15 cellular contexts compared by ENCODE assay signal in genomic region chrX:150886381-150886780, GRCh38. TPM values are rescaled to one million over a fixed set of nuclear protein-coding genes. Genes with fewer than 3 reads are reported as not detected.
DNase-seq lines count a peak whose midpoint lies in the region; ATAC-seq, FAIRE-seq and TF ChIP-seq lines count a peak whose summit lies in the region.
"Had no signal": no experiment of that assay in that cellular context is flagged by ENCODE, and none has a peak within 500 bp of the region (broad histone marks: within the 10 kb centered on the region; RNA-seq: fewer than 3 reads in every experiment).

No MANE protein-coding gene starts in this region.

- H3K79me2 ChIP-seq in K562 (ENCODE audit: control insufficient read depth, insufficient read depth, low read length) (no peaks in the 10 kb centered on the region; the same call in 1 of the 3 replicates), trophoblast cell (ENCODE audit: control insufficient read depth, insufficient read depth, low read length, poor library complexity) (no peaks in the 10 kb centered on the region)

- H2AFZ ChIP-seq in K562 (ENCODE audit: low read depth, low read length) (no peak overlapping the region), trophoblast cell (ENCODE audit: insufficient read depth, low read length, poor library complexity) (no peak overlapping the region)

- H3K4me3 ChIP-seq in BLaER1, result no peak overlapping the region
- H3K4me3 ChIP-seq in K562, result no peak overlapping the region
- no peak overlapping the region for H3K4me3 ChIP-seq in trophoblast cell (ENCODE audit: low read depth, low read length)
- H3K4me3 ChIP-seq: BLaER1 treated with 17β-estradiol and CSF1 and Interleukin-3, amounts not matched to agents 10 nM and 100 nM had no signal

- H2BK12ac ChIP-seq in trophoblast cell (ENCODE audit: low read length), result no peak overlapping the region

- H3K9me3 ChIP-seq in BLaER1 (no peaks in the 10 kb centered on the region), K562 (replicated peaks; ENCODE audit: control insufficient read depth, insufficient read depth, low read depth, low read length) (no peaks in the 10 kb centered on the region), trophoblast cell (ENCODE audit: insufficient read depth, low read depth, low read length) (no peaks in the 10 kb centered on the region)

- no peak for TF ChIP-seq CTCF in K562 (IDR thresholded peaks at IDR 0.05 in 2 of 3, conservative IDR thresholded peaks at IDR 0.05 in 1 of 3; ENCODE audit: insufficient read depth in 2 of 3, low read depth in 1 of 3, low read length in 3 of 3)

- H3K27ac ChIP-seq in BLaER1, result no peak overlapping the region
- H3K27ac ChIP-seq in K562 (ENCODE audit: extremely low read depth, low read depth, low read length), result no peak overlapping the region
- H3K27ac ChIP-seq in trophoblast cell (ENCODE audit: low read depth, low read length), result no peak overlapping the region
- H3K27ac ChIP-seq: BLaER1 treated with 17β-estradiol and CSF1 and Interleukin-3, amounts not matched to agents 10 nM and 100 nM had no signal

- no peak for TF ChIP-seq EP300 in K562 (IDR thresholded peaks at IDR 0.05; ENCODE audit: low read length)

- H3K27me3 ChIP-seq in BLaER1 (no peaks in the 10 kb centered on the region), K562 (ENCODE audit: control insufficient read depth in 2 of 2, insufficient read depth in 2 of 2, low read length in 2 of 2) (no peaks in the 10 kb centered on the region), trophoblast cell (ENCODE audit: insufficient read depth, low read length) (no peaks in the 10 kb centered on the region)
- H3K27me3 ChIP-seq: BLaER1 treated with 17β-estradiol and CSF1 and Interleukin-3, amounts not matched to agents 10 nM and 100 nM had no signal

- H3K9ac ChIP-seq in BLaER1 (no peak overlapping the region), K562 (ENCODE audit: insufficient read depth in 1 of 2, low read depth in 2 of 2, low read length in 2 of 2) (no peak overlapping the region), trophoblast cell (ENCODE audit: low read length) (no peak overlapping the region)
- H3K9ac ChIP-seq: BLaER1 treated with 17β-estradiol and CSF1 and Interleukin-3, amounts not matched to agents 10 nM and 100 nM had no signal

- TF ChIP-seq POLR2A in K562 (conservative IDR thresholded peaks at IDR 0.05), result no peak

- TF ChIP-seq RAD21 in K562 (CRISPR knock-in tag; conservative IDR thresholded peaks at IDR 0.05 in 1 of 2, IDR thresholded peaks at IDR 0.05 in 1 of 2), result no peak

- CTCF ChIA-PET in K562 (lab: Yijun Ruan, JAX; ENCODE audit: low intra/inter-chr PET ratio), result no interaction called here

- H3K23ac ChIP-seq in trophoblast cell (ENCODE audit: low read length), result no peak overlapping the region

- no peak overlapping the region for H4K91ac ChIP-seq in trophoblast cell (ENCODE audit: low read depth, low read length)

- no peak overlapping the region for H4K12ac ChIP-seq in trophoblast cell (ENCODE audit: low read depth, low read length)

- H3K79me1 ChIP-seq in trophoblast cell (ENCODE audit: low read length), result no peaks in the 10 kb centered on the region

- H3K14ac ChIP-seq in trophoblast cell (ENCODE audit: low read length), result no peak overlapping the region

- POLR2A ChIA-PET in K562 (lab: Yijun Ruan, JAX), result no interaction called here

- H4K20me1 ChIP-seq in BLaER1, result no peaks in the 10 kb centered on the region
- no peaks in the 10 kb centered on the region for H4K20me1 ChIP-seq in K562 (replicated peaks; ENCODE audit: control insufficient read depth, insufficient read depth, low read length)

- FAIRE-seq in GM18507 (lab: Jason Lieb, UNC), result peak; percentile 15
- FAIRE-seq in K562 (lab: Jason Lieb, UNC), result no peak

- H3K4me1 ChIP-seq in BLaER1 (peaks cover 7% of the 10 kb centered on the region; the same call in 1 of the 2 replicates), K562 (replicated peaks in 1 of 2; ENCODE audit: control insufficient read depth in 2 of 2, insufficient read depth in 2 of 2, low read length in 2 of 2) (no peaks in the 10 kb centered on the region), trophoblast cell (ENCODE audit: control insufficient read depth in 1 of 2, insufficient read depth in 2 of 2, low read length in 2 of 2) (no peaks in the 10 kb centered on the region)

- 70% methylated on average over 6 of the region's 7 CpGs for WGBS in K562 (ENCODE audit: insufficient coverage, low coverage, missing lambda C conversion rate)
- no CpG with 5 or more reads among the region's 7 CpGs for WGBS in trophoblast cell (ENCODE audit: extremely low coverage, insufficient coverage, insufficient read length)

- H3K4ac ChIP-seq in trophoblast cell (ENCODE audit: low read depth, low read length), result no peak overlapping the region

- in situ Hi-C loops in K562 (cut with MboI), result no loop called here

- BruUV-seq in K562 (replicated peaks; lab: Mats Ljungman, UMichigan), result no TSS peak

- no peak overlapping the region for H3K18ac ChIP-seq in trophoblast cell (ENCODE audit: low read length)

- peak overlapping the region; percentile 19; the same call in 1 of the 2 replicates for H3K4me2 ChIP-seq in BLaER1
- H3K4me2 ChIP-seq in K562 (ENCODE audit: insufficient read depth, low read length), result no peak overlapping the region
- H3K4me2 ChIP-seq in trophoblast cell (ENCODE audit: low read length), result no peak overlapping the region

- no peaks in the 10 kb centered on the region for H3K9me1 ChIP-seq in K562 (ENCODE audit: control insufficient read depth, insufficient read depth, low read length)

- H3K36me3 ChIP-seq in BLaER1 (no peaks in the 10 kb centered on the region), K562 (ENCODE audit: control insufficient read depth, insufficient read depth, low read length) (no peaks in the 10 kb centered on the region), trophoblast cell (ENCODE audit: control insufficient read depth in 1 of 2, insufficient read depth in 2 of 2, low read length in 2 of 2) (no peaks in the 10 kb centered on the region)
- H3K36me3 ChIP-seq: BLaER1 treated with 17β-estradiol and CSF1 and Interleukin-3, amounts not matched to agents 10 nM and 100 nM had no signal

- DNase-seq in GM18507 (ENCODE audit: extremely low spot score, insufficient read length, low read depth) (no peak), K562 (ENCODE audit: extremely low read depth in 1 of 4, low spot score in 3 of 4) (no peak), trophoblast cell (peak; percentile 31 to 80), GDM1 (lab: John Stamatoyannopoulos, UW) (no peak), NCI-H226 (no peak)
- DNase-seq: Calu3; CD4-positive, alpha-beta T cell; COR-L47; DMS79 treated with DMSO at 0.1 percent for 48 hours; GOT3; H7; HCEC 1CT had no signal

- no peak overlapping the region for H2AK5ac ChIP-seq in trophoblast cell (ENCODE audit: low read length)

- intact Hi-C loops in K562 (cut with micrococcal nuclease), result no loop called here

- H2BK5ac ChIP-seq in trophoblast cell (ENCODE audit: low read depth, low read length, poor library complexity), result no peak overlapping the region

- H4K8ac ChIP-seq in trophoblast cell (ENCODE audit: low read depth, low read length), result no peak overlapping the region

- ATAC-seq in K562 (no peak), GM18861 (IDR thresholded peaks at IDR 0.05; ENCODE audit: unreplicated experiment) (no peak)

- H2BK120ac ChIP-seq in trophoblast cell (ENCODE audit: insufficient read depth, low read length, poor library complexity), result no peak overlapping the region

TF ChIP-seq in K562, 482 proteins besides CTCF, POLR2A, EP300 and RAD21 (continues in another document):
- TF ChIP-seq E4F1 (CRISPR knock-in tag; IDR thresholded peaks at IDR 0.05; ENCODE audit: borderline replicate concordance), result no peak

RNA-seq across cellular contexts. Expression of gene CD99L2, which starts 12.1 kb away (rescaled TPM):
- 18.1 and 26.2 TPM in 2 replicates for total RNA-seq in K562 (2011; cell fraction: chromatin; rRNA removed; ENCODE audit: low replicate concordance)
- 25.0 and 27.5 TPM in 2 replicates for total RNA-seq in K562 (2011; cell fraction: nucleolus; rRNA removed)
- total RNA-seq in K562 (2011; cell fraction: nucleoplasm; rRNA removed), result 27.9 and 31.7 TPM in 2 replicates
- total RNA-seq in K562 (2014; rRNA removed) (10.2 and 11.7 TPM in 2 replicates), K562 (2014; rRNA removed; fragmentation: Illumina TruSeq; extraction: Trizol) (9.6 and 10.4 TPM in 2 replicates), K562 (2015; rRNA removed; fragmentation: Illumina TruSeq; extraction: Trizol) (14.6 and 15.0 TPM in 2 replicates), K562 (2021) (19.0 and 19.6 TPM in 2 replicates)
- polyA plus RNA-seq in K562 (2011; rRNA removed) (11.9 and 15.0 TPM in 2 replicates), K562 (2014; fragmentation: Illumina TruSeq; extraction: Trizol) (17.6 and 18.0 TPM in 2 replicates), K562 (2014; fragmentation: Nextera tagmentation; extraction: Ambion mirVana) (1 to 10 TPM in 1 of 2 experiments, under 1 TPM in 1; 0.76 to 2.8 TPM), K562 (2014; rRNA removed) (12.7 and 13.0 TPM in 2 replicates)
- polyA plus RNA-seq in K562 (2011; cell fraction: cytosol; rRNA removed), result 15.0 and 21.8 TPM in 2 replicates
- 13.6 and 14.1 TPM in 2 replicates for polyA plus RNA-seq in K562 (2011; cell fraction: nucleus; rRNA removed)
- polyA plus RNA-seq in K562 (2012), result 21.5 and 27.6 TPM in 2 replicates
- 13.8 and 13.9 TPM in 2 replicates for polyA minus RNA-seq in K562 (2011; rRNA and poly(A)+ RNA removed)
- 8.4 and 9.1 TPM in 2 replicates for polyA minus RNA-seq in K562 (2011; cell fraction: cytosol; rRNA and poly(A)+ RNA removed)
- polyA minus RNA-seq in K562 (2011; cell fraction: nucleus; rRNA and poly(A)+ RNA removed), result 3.9 and 6.3 TPM in 2 replicates
- polyA plus RNA-seq in trophoblast cell (2013), result 4.9 and 5.1 TPM in 2 replicates

Comparison
In these comparisons a context has a peak if more than half of its experiments do, and no peak if none do; other contexts are left out.
1. DNase-seq: peak in trophoblast cell (2 of 2); none in GM18507 (single experiment), K562 (0 of 4), GDM1 (single experiment) and NCI-H226 (single experiment).